ENCODE assay signal across 2 cellular contexts in genomic region chr4:76016383-76016782, GRCh38.
TF ChIP-seq lines count a peak whose summit lies in the region.

No MANE protein-coding gene starts in this region.

TF ChIP-seq in GM23338, 12 proteins besides CTCF, POLR2A, EP300 and RAD21:
- TF ChIP-seq REST (IDR thresholded peaks at IDR 0.05; ENCODE audit: unreplicated experiment) (no peak), ZNF114 (CRISPR knock-in tag; IDR thresholded peaks at IDR 0.05) (no peak), EZH2phosphoT487 (IDR thresholded peaks at IDR 0.05; ENCODE audit: unreplicated experiment) (no peak), CREB1 (CRISPR knock-in tag; IDR thresholded peaks at IDR 0.05; ENCODE audit: low read depth) (no peak), STAT1 (IDR thresholded peaks at IDR 0.05; ENCODE audit: unreplicated experiment) (no peak), EZH2 (IDR thresholded peaks at IDR 0.05; ENCODE audit: low read depth, unreplicated experiment) (no peak), ETS1 (IDR thresholded peaks at IDR 0.05) (no peak), NANOG (IDR thresholded peaks at IDR 0.05; ENCODE audit: borderline replicate concordance) (no peak), POLR2AphosphoS5 (IDR thresholded peaks at IDR 0.05; ENCODE audit: low read depth) (no peak), JUNB (IDR thresholded peaks at IDR 0.05; ENCODE audit: unreplicated experiment) (no peak), ZNF462 (CRISPR knock-in tag; IDR thresholded peaks at IDR 0.05) (no peak)
TF ChIP-seq in GM23338: peak in this region for 0.

TF ChIP-seq in IMR-90, 13 proteins besides CTCF, POLR2A, EP300 and RAD21:
- TF ChIP-seq NFE2L2 (IDR thresholded peaks at IDR 0.05; ENCODE audit: low read depth, low read length) (no peak), BHLHE40 (IDR thresholded peaks at IDR 0.05; ENCODE audit: low read depth, low read length) (no peak), RFX5 (IDR thresholded peaks at IDR 0.05; ENCODE audit: low read depth, low read length) (no peak), CHD1 (IDR thresholded peaks at IDR 0.05; ENCODE audit: low read depth, low read length) (no peak), ELK1 (IDR thresholded peaks at IDR 0.05; ENCODE audit: borderline replicate concordance, low read depth, low read length) (no peak), FOS (IDR thresholded peaks at IDR 0.05; ENCODE audit: low read depth, low read length) (no peak), MAFK (IDR thresholded peaks at IDR 0.05; ENCODE audit: low read depth, low read length) (no peak), MXI1 (IDR thresholded peaks at IDR 0.05; ENCODE audit: borderline replicate concordance, low read depth, low read length) (no peak), CEBPB (IDR thresholded peaks at IDR 0.05; ENCODE audit: low read depth, low read length) (no peak), USF2 (IDR thresholded peaks at IDR 0.05; ENCODE audit: low read depth, low read length) (no peak)
